ENCODE assay signal across 5 cellular contexts in genomic region chr1:106292130-106292529, GRCh38.
"Had no signal": no experiment of that assay in that cellular context is flagged by ENCODE, and none has a peak within 500 bp of the region (broad histone marks: within the 10 kb centered on the region; RNA-seq: fewer than 3 reads in every experiment).

No MANE protein-coding gene starts in this region.

- H3K4me3 ChIP-seq: K562 had no signal

- H3K27ac ChIP-seq: HL-60 had no signal

- DNase-seq: IMR-90, KBM-7 had no signal

- ATAC-seq: HepG2, K562 had no signal
